Comparison of ENCODE assay signal across 14 cellular contexts in the genomic region with DNA sequence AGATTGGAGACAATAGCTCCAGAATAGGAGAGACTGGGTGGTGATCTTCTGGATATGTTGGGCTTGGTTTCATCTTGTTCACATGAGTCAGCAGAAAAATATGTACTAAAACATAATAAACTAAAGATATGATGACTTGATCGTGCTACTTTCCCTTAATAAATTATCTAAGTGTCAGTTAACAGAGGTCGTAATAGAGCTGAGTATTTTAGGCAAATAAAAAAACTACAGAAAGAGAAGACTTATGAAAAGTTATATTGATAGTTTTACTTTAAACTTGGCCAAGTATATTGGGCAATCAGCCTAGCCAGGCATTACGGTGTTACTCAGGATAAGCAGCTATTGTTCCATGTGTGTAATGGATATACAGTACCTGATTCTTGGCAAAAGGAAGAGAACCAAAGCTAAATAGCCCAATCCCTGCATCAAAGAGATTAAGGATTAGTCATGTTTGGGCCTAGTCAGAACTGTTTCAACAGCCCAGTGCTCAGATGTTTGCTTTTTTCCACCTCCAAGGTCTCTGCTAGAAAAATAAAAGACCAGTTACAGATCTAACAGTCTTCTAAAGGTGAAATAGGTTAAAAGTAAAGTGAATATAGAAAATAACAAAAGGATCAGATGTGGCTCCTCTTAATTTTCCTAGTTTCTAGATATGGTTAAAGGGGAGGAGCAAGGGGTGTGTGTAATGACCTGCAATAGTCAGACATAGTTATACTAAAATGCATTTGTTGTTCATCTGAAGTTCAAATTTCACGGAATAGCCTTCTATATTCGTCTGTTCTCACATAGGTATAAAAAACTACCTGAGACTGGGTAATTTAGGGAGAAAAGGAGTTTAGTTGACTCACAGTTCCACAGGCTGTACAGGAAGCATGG.
DNase-seq lines count a peak whose midpoint lies in the region; ATAC-seq and TF ChIP-seq lines count a peak whose summit lies in the region.
"Had no signal": no experiment of that assay in that cellular context is flagged by ENCODE, and none has a peak within 500 bp of the region (broad histone marks: within the 10 kb centered on the region; RNA-seq: fewer than 3 reads in every experiment).

No MANE protein-coding gene starts in this region.

- CTCF ChIA-PET in activated CD4-positive, alpha-beta T cell treated with anti-CD3 and anti-CD28 coated beads for 36 hours (lab: Charles Lee) = no interaction called here

- H3K4me1 Mint-ChIP-seq in mesothelial cell of epicardium = peaks cover 18% of the 10 kb centered on the region
- H3K4me1 Mint-ChIP-seq in activated CD4-positive, alpha-beta T cell treated with anti-CD3 and anti-CD28 coated beads for 36 hours = no peaks in the 10 kb centered on the region
- H3K4me1 Mint-ChIP-seq: activated CD4-positive, alpha-beta T cell treated with anti-CD3 and anti-CD28 coated beads, Interleukin-2, amount 10 ng/mL, durations not matched to agents 7 days and 5 days; B cell; nephron progenitor cell had no signal

- TF ChIP-seq CTCF in cardiac fibroblast (IDR thresholded peaks at IDR 0.05; ENCODE audit: low read depth, low read length) = no peak
- TF ChIP-seq CTCF in mesothelial cell of epicardium (IDR thresholded peaks at IDR 0.05; ENCODE audit: unreplicated experiment) = no peak

- peaks cover 3% of the 10 kb centered on the region for H3K36me3 Mint-ChIP-seq in mesothelial cell of epicardium
- H3K36me3 Mint-ChIP-seq in activated CD4-positive, alpha-beta T cell treated with anti-CD3 and anti-CD28 coated beads for 36 hours (ENCODE audit: low read depth) = no peaks in the 10 kb centered on the region

- ATAC-seq in activated CD4-positive, alpha-beta T cell treated with anti-CD3 and anti-CD28 coated beads for 36 hours = no peak
- ATAC-seq in GM18873 (IDR thresholded peaks at IDR 0.05; ENCODE audit: low FRiP score, unreplicated experiment) (no peak), GM21786 (IDR thresholded peaks at IDR 0.05; ENCODE audit: unreplicated experiment) (no peak)

- no peak overlapping the region for H3K4me3 Mint-ChIP-seq in mesothelial cell of epicardium
- no peak overlapping the region for H3K4me3 Mint-ChIP-seq in activated CD4-positive, alpha-beta T cell treated with anti-CD3 and anti-CD28 coated beads for 36 hours
- H3K4me3 Mint-ChIP-seq: activated CD4-positive, alpha-beta T cell treated with anti-CD3 and anti-CD28 coated beads, Interleukin-2, amount 10 ng/mL, durations not matched to agents 7 days and 5 days; B cell; nephron progenitor cell had no signal

- DNase-seq in AG20443 (ENCODE audit: low spot score) (peak; percentile 3), NCI-H226 (peak; percentile 67), cardiac fibroblast (ENCODE audit: low read depth in 2 of 2) (peak; percentile 70 to 89), mesothelial cell of epicardium (ENCODE audit: low spot score in 2 of 2, unreplicated experiment in 2 of 2) (no peak), ureter (ENCODE audit: low spot score) (no peak)
- DNase-seq in activated CD4-positive, alpha-beta T cell treated with anti-CD3 and anti-CD28 coated beads for 36 hours = no peak
- DNase-seq: activated CD4-positive, alpha-beta T cell treated with anti-CD3 and anti-CD28 coated beads, Interleukin-2, amount 10 ng/mL, durations not matched to agents 7 days and 5 days; activated naive CD4-positive, alpha-beta T cell treated with anti-CD3 and anti-CD28 coated beads, Interleukin-2, amount 50 U/mL, for 16 hours; NCI-H526 treated with DMSO at 0.1 percent for 48 hours; nephron progenitor cell; stimulated activated naive CD4-positive, alpha-beta T cell had no signal

- H3K27me3 Mint-ChIP-seq in mesothelial cell of epicardium (ENCODE audit: low read depth) = no peaks in the 10 kb centered on the region
- no peaks in the 10 kb centered on the region for H3K27me3 Mint-ChIP-seq in activated CD4-positive, alpha-beta T cell treated with anti-CD3 and anti-CD28 coated beads for 36 hours
- H3K27me3 Mint-ChIP-seq: activated CD4-positive, alpha-beta T cell treated with anti-CD3 and anti-CD28 coated beads, Interleukin-2, amount 10 ng/mL, durations not matched to agents 7 days and 5 days; B cell had no signal

- no peak overlapping the region for H3K4me3 ChIP-seq in cardiac fibroblast (replicated peaks in 1 of 2; ENCODE audit: low read depth in 2 of 2, low read length in 2 of 2)

- POLR2A ChIA-PET in activated CD4-positive, alpha-beta T cell treated with anti-CD3 and anti-CD28 coated beads for 36 hours (lab: Charles Lee) = no interaction called here

- H3K9me3 Mint-ChIP-seq in mesothelial cell of epicardium = peaks cover 7% of the 10 kb centered on the region
- peaks cover 10% of the 10 kb centered on the region for H3K9me3 Mint-ChIP-seq in activated CD4-positive, alpha-beta T cell treated with anti-CD3 and anti-CD28 coated beads for 36 hours (ENCODE audit: low read depth)
- H3K9me3 Mint-ChIP-seq: activated CD4-positive, alpha-beta T cell treated with anti-CD3 and anti-CD28 coated beads, Interleukin-2, amount 10 ng/mL, durations not matched to agents 7 days and 5 days; nephron progenitor cell had no signal

- intact Hi-C loops in activated CD4-positive, alpha-beta T cell treated with anti-CD3 and anti-CD28 coated beads for 36 hours (cut with DNase I, micrococcal nuclease) = no loop called here

- peak overlapping the region; percentile 89 for H3K27ac Mint-ChIP-seq in mesothelial cell of epicardium
- H3K27ac Mint-ChIP-seq in activated CD4-positive, alpha-beta T cell treated with anti-CD3 and anti-CD28 coated beads for 36 hours = no peak overlapping the region
- H3K27ac Mint-ChIP-seq: activated CD4-positive, alpha-beta T cell treated with anti-CD3 and anti-CD28 coated beads, Interleukin-2, amount 10 ng/mL, durations not matched to agents 7 days and 5 days; B cell; nephron progenitor cell had no signal

Comparison
In these comparisons a context has a peak if more than half of its experiments do, and no peak if none do; other contexts are left out.
1. DNase-seq: peak in AG20443 (single experiment), NCI-H226 (single experiment) and cardiac fibroblast (2 of 2); none in mesothelial cell of epicardium (0 of 2), activated CD4-positive, alpha-beta T cell treated with anti-CD3 and anti-CD28 coated beads for 36 hours (single experiment) and ureter (single experiment).